Comparison of ENCODE assay signal across 34 cellular contexts in the genomic region with DNA sequence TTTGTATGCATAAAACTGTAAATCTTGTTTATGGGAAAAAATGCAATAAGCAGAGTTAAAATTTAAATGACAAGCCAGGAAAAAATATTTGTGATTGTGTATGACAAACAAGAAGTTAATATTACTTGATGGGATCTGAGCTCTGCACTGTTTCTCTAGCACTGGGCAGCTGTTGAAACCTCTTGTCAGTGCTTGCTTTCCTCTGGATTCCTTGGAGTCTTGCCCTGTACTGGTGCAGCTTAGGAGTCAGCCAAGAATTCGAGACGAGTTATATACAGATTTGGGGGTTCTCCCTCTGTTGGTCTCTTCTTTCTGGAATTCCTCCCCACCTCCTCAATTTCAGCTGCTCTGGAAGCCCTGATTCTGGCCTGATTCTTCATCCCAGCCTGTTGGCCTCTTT. TPM values are rescaled to one million over a fixed set of nuclear protein-coding genes. Genes with fewer than 3 reads are reported as not detected.
A peak's percentile ranks its signal among the peaks of the same experiment; 100 is the strongest.
DNase-seq lines count a peak whose midpoint lies in the region; ATAC-seq, FAIRE-seq and TF ChIP-seq lines count a peak whose summit lies in the region.
"Had no signal": no experiment of that assay in that cellular context is flagged by ENCODE, and none has a peak within 500 bp of the region (broad histone marks: within the 10 kb centered on the region; RNA-seq: fewer than 3 reads in every experiment).

No MANE protein-coding gene starts in this region.

- H3K4me3 ChIP-seq in SK-N-SH (ENCODE audit: low read depth in 2 of 2, low read length in 1 of 2) = no peak overlapping the region
- no peak overlapping the region for H3K4me3 ChIP-seq in fibroblast of pulmonary artery (replicated peaks; ENCODE audit: low read depth, low read length)
- H3K4me3 ChIP-seq in keratinocyte (ENCODE audit: control insufficient read depth in 2 of 3, extremely low read depth in 1 of 3, insufficient read depth in 2 of 3, low read depth in 1 of 3, low read length in 3 of 3) = no peak overlapping the region
- H3K4me3 ChIP-seq: ascending aorta, dorsolateral prefrontal cortex, lung, suprapubic skin had no signal

- FAIRE-seq in keratinocyte (lab: Jason Lieb, UNC) = peak; percentile 44
- FAIRE-seq: D721Med, endometrium, GM18507, HepG2, kidney had no signal

- TF ChIP-seq CTCF in SK-N-SH (IDR thresholded peaks at IDR 0.05) = no peak
- no peak for TF ChIP-seq CTCF in fibroblast of pulmonary artery (IDR thresholded peaks at IDR 0.05; ENCODE audit: low read length, missing control alignments)
- no peak for TF ChIP-seq CTCF in keratinocyte (optimal IDR thresholded peaks at IDR 0.05 in 1 of 3, IDR thresholded peaks at IDR 0.05 in 1 of 3, conservative IDR thresholded peaks at IDR 0.05 in 1 of 3; ENCODE audit: extremely low read depth in 1 of 3, insufficient read depth in 2 of 3, low read length in 3 of 3)

- H3K4me1 ChIP-seq in SK-N-SH (ENCODE audit: control insufficient read depth in 1 of 2, insufficient read depth in 2 of 2, low read depth in 1 of 2, low read length in 1 of 2) (peaks cover 0 to 4% of the 10 kb centered on the region in 2 experiments; a peak in 1 of 4 replicates), keratinocyte (ENCODE audit: control insufficient read depth, extremely low read depth, insufficient read depth, low read length) (peaks cover 12% of the 10 kb centered on the region)

- no peak for TF ChIP-seq RAD21 in SK-N-SH (IDR thresholded peaks at IDR 0.05; ENCODE audit: low read length)

- DNase-seq in SK-N-SH (no peak), fibroblast of pulmonary artery (ENCODE audit: low read depth) (peak; percentile 32), keratinocyte (ENCODE audit: low read depth, low spot score) (no peak), nucleus accumbens (lab: John Stamatoyannopoulos, UW) (no peak), anterior cingulate cortex (lab: John Stamatoyannopoulos, UW) (no peak), cerebellar cortex (ENCODE audit: low spot score) (no peak), 8988T (no peak)
- DNase-seq: activated CD4-positive, alpha-beta T cell treated with anti-CD3 and anti-CD28 coated beads for 48 hours; activated effector memory CD4-positive, alpha-beta T cell treated with anti-CD3 and anti-CD28 coated beads, Interleukin-2, amount 50 U/mL, for 16 hours; activated naive CD8-positive, alpha-beta T cell treated with anti-CD3 and anti-CD28 coated beads for 36 hours; activated T-cell treated with anti-CD3 and anti-CD28 coated beads, Interleukin-2, amount 50 U/mL, for 1 hour; caudate nucleus; CD4-positive, alpha-beta T cell; dorsolateral prefrontal cortex; EL; glutamatergic neuron; Karpas-422; kidney; NCI-H1930; NCI-H2227 treated with DMSO at 0.1 percent for 48 hours; NCI-H526 treated with DMSO at 0.1 percent for 48 hours; SHP77 treated with DMSO at 0.1 percent for 48 hours; small intestine; stimulated activated naive CD4-positive, alpha-beta T cell; T1000 had no signal

- H3K36me3 ChIP-seq in SK-N-SH (replicated peaks in 1 of 2; ENCODE audit: control insufficient read depth in 1 of 2, insufficient read depth in 2 of 2, low read length in 1 of 2) = no peaks in the 10 kb centered on the region
- no peaks in the 10 kb centered on the region for H3K36me3 ChIP-seq in keratinocyte (ENCODE audit: control insufficient read depth in 2 of 2, extremely low read depth in 1 of 2, insufficient read depth in 2 of 2, low read length in 2 of 2)
- H3K36me3 ChIP-seq: ascending aorta, suprapubic skin had no signal

- POLR2A ChIA-PET in SK-N-SH (lab: Yijun Ruan, JAX) = no interaction called here

- no peaks in the 10 kb centered on the region for H3K9me2 ChIP-seq in SK-N-SH

- H3K27me3 ChIP-seq in SK-N-SH (ENCODE audit: insufficient read depth) (peaks cover 7% of the 10 kb centered on the region), keratinocyte (ENCODE audit: control insufficient read depth, extremely low read depth, insufficient read depth, low read length) (no peaks in the 10 kb centered on the region)
- H3K27me3 ChIP-seq: ascending aorta had no signal

- H4K20me1 ChIP-seq in SK-N-SH (ENCODE audit: insufficient read depth) (no peaks in the 10 kb centered on the region), keratinocyte (ENCODE audit: control insufficient read depth, extremely low read depth, insufficient read depth, low read length) (no peaks in the 10 kb centered on the region)

- H3K9me3 ChIP-seq in SK-N-SH = no peaks in the 10 kb centered on the region
- H3K9me3 ChIP-seq in keratinocyte (ENCODE audit: control insufficient read depth, low read depth, low read length) = no peaks in the 10 kb centered on the region
- H3K9me3 ChIP-seq: ascending aorta, suprapubic skin had no signal

- dilution Hi-C loops in keratinocyte (cut with MboI; ENCODE audit: extremely low pct_ligation_motif_present, low sequenced_read_pairs) = no loop called here

- peak; percentile 61 for ATAC-seq in SK-N-SH treated with all-trans-retinoic acid at 6 μM for 48 hours
- ATAC-seq: HepG2, Panc1 had no signal

- H2AFZ ChIP-seq in SK-N-SH (ENCODE audit: low read depth) (no peak overlapping the region), keratinocyte (ENCODE audit: control insufficient read depth, low read length) (no peak overlapping the region)

- WGBS in SK-N-SH (ENCODE audit: low lambda C conversion rate) = 7% methylated on average over 2 of the region's 2 CpGs

- H3K4me2 ChIP-seq in SK-N-SH (no peak overlapping the region), keratinocyte (ENCODE audit: control insufficient read depth, extremely low read depth, insufficient read depth, low read depth, low read length) (no peak overlapping the region)

- no peak for TF ChIP-seq EP300 in SK-N-SH (IDR thresholded peaks at IDR 0.05; ENCODE audit: borderline replicate concordance in 1 of 2, low read depth in 1 of 2, low read length in 1 of 2)

- no peaks in the 10 kb centered on the region for H3K9me1 ChIP-seq in keratinocyte (ENCODE audit: control insufficient read depth, extremely low read depth, insufficient read depth, low read length)

- H3K27ac ChIP-seq in SK-N-SH (ENCODE audit: low read depth in 2 of 2, low read length in 1 of 2) = no peak overlapping the region
- H3K27ac ChIP-seq in keratinocyte (ENCODE audit: control insufficient read depth, insufficient read depth, low read length) = no peak overlapping the region
- H3K27ac ChIP-seq: ascending aorta, dorsolateral prefrontal cortex, suprapubic skin had no signal

- no peaks in the 10 kb centered on the region for H3K79me2 ChIP-seq in SK-N-SH (ENCODE audit: insufficient read depth)
- no peaks in the 10 kb centered on the region for H3K79me2 ChIP-seq in keratinocyte (ENCODE audit: control insufficient read depth, insufficient read depth, low read length)

- CTCF ChIA-PET in SK-N-SH (lab: Yijun Ruan, JAX) = no interaction called here

- H3K9ac ChIP-seq in SK-N-SH (no peak overlapping the region), keratinocyte (ENCODE audit: control insufficient read depth, extremely low read depth, insufficient read depth, low read length) (no peak overlapping the region)

- H3F3A ChIP-seq in SK-N-SH (replicated peaks; ENCODE audit: insufficient read depth) = peaks cover 2% of the 10 kb centered on the region

TF ChIP-seq in SK-N-SH, 30 proteins besides CTCF, POLR2A, EP300 and RAD21:
- TF ChIP-seq ELF1 (IDR thresholded peaks at IDR 0.05) (no peak), TCF12 (IDR thresholded peaks at IDR 0.05) (no peak), NFIC (IDR thresholded peaks at IDR 0.05; ENCODE audit: borderline replicate concordance) (no peak)
- TF ChIP-seq, protein P1, sequence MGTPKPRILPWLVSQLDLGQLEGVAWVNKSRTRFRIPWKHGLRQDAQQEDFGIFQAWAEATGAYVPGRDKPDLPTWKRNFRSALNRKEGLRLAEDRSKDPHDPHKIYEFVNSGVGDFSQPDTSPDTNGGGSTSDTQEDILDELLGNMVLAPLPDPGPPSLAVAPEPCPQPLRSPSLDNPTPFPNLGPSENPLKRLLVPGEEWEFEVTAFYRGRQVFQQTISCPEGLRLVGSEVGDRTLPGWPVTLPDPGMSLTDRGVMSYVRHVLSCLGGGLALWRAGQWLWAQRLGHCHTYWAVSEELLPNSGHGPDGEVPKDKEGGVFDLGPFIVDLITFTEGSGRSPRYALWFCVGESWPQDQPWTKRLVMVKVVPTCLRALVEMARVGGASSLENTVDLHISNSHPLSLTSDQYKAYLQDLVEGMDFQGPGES (IDR thresholded peaks at IDR 0.05; ENCODE audit: low read depth, low read length) = no peak
TF ChIP-seq in SK-N-SH: peak in this region for 0.

RNA-seq across cellular contexts. Expression of a gene that starts 24.3 kb away (rescaled TPM):
- polyA plus RNA-seq in SK-N-SH (2012; rRNA removed) (0.03 TPM in 1 of 2 replicates, not detected in the other), keratinocyte (not detected in 3 replicates)
- not detected in 2 replicates for polyA plus RNA-seq in SK-N-SH (2012; cell fraction: cytosol; rRNA removed)
- not detected in 2 replicates for polyA plus RNA-seq in SK-N-SH (2012; cell fraction: nucleus; rRNA removed)
- not detected for polyA plus RNA-seq in keratinocyte (2011; ENCODE audit: low read depth)
- not detected in 2 replicates for polyA plus RNA-seq in keratinocyte (2011; cell fraction: cytosol; rRNA removed)
- not detected in 2 replicates for polyA plus RNA-seq in keratinocyte (2011; cell fraction: nucleus; rRNA removed)
- polyA plus RNA-seq in keratinocyte (2012; ENCODE audit: low replicate concordance) = not detected in 2 replicates
- not detected in 3 replicates for polyA minus RNA-seq in keratinocyte
- polyA minus RNA-seq in keratinocyte (2011; cell fraction: cytosol; rRNA and poly(A)+ RNA removed) = not detected
- polyA minus RNA-seq in keratinocyte (2011; cell fraction: nucleus; rRNA and poly(A)+ RNA removed) = not detected in 2 replicates
- polyA plus RNA-seq: HepG2, lung had no signal

RNA-seq across cellular contexts. Expression of a gene that starts 38.2 kb away (rescaled TPM):
- 0.48 and 0.73 TPM in 2 replicates for polyA plus RNA-seq in SK-N-SH (2012; rRNA removed)
- polyA plus RNA-seq in SK-N-SH (2012; cell fraction: cytosol; rRNA removed) = 0.26 and 0.38 TPM in 2 replicates
- 1.3 and 1.7 TPM in 2 replicates for polyA plus RNA-seq in SK-N-SH (2012; cell fraction: nucleus; rRNA removed)
- 0.01 TPM in 2 of 3 replicates, not detected in the other for polyA plus RNA-seq in keratinocyte
- polyA plus RNA-seq in keratinocyte (2011; ENCODE audit: low read depth) = 0.07 TPM
- 0.01 TPM in 1 of 2 replicates, not detected in the other for polyA plus RNA-seq in keratinocyte (2011; cell fraction: cytosol; rRNA removed)
- not detected in 2 replicates for polyA plus RNA-seq in keratinocyte (2011; cell fraction: nucleus; rRNA removed)
- polyA plus RNA-seq in keratinocyte (2012; ENCODE audit: low replicate concordance) = 0.03 and 0.04 TPM in 2 replicates
- not detected in 3 replicates for polyA minus RNA-seq in keratinocyte
- polyA minus RNA-seq in keratinocyte (2011; cell fraction: cytosol; rRNA and poly(A)+ RNA removed) = not detected
- not detected in 2 replicates for polyA minus RNA-seq in keratinocyte (2011; cell fraction: nucleus; rRNA and poly(A)+ RNA removed)
- polyA plus RNA-seq: HepG2 had no signal
